In genomic region chr22:45306139-45306538, GRCh38 we compare ENCODE assay signal across 21 cellular contexts. TPM values are rescaled to one million over a fixed set of nuclear protein-coding genes. Genes with fewer than 3 reads are reported as not detected.
DNase-seq lines count a peak whose midpoint lies in the region; ATAC-seq, FAIRE-seq and TF ChIP-seq lines count a peak whose summit lies in the region.
"Had no signal": no experiment of that assay in that cellular context is flagged by ENCODE, and none has a peak within 500 bp of the region (broad histone marks: within the 10 kb centered on the region; RNA-seq: fewer than 3 reads in every experiment).

No MANE protein-coding gene starts in this region.

- TF ChIP-seq EP300 in transverse colon (IDR thresholded peaks at IDR 0.05; ENCODE audit: low read depth): no peak

- TF ChIP-seq CTCF in Caco-2 (IDR thresholded peaks at IDR 0.05; ENCODE audit: insufficient read depth in 1 of 2, low read depth in 1 of 2, low read length in 1 of 2, severe bottlenecking in 1 of 2, unreplicated experiment in 1 of 2) (no peak), hepatocyte (IDR thresholded peaks at IDR 0.05; ENCODE audit: poor library complexity) (no peak), transverse colon (IDR thresholded peaks at IDR 0.05) (no peak)

- H3K4me3 ChIP-seq in Caco-2 (ENCODE audit: low read depth, low read length) (no peak overlapping the region), hepatocyte (no peak overlapping the region), transverse colon (no peak overlapping the region), HAP-1 (no peak overlapping the region)
- H3K4me3 ChIP-seq: GM12878, GM23338 had no signal

- H3K4me1 ChIP-seq in Caco-2 (peaks cover 41% of the 10 kb centered on the region), hepatocyte (ENCODE audit: insufficient read depth) (peaks cover 22% of the 10 kb centered on the region), transverse colon (peaks cover 8 to 41% (median 26%) of the 10 kb centered on the region in 4 donors), HAP-1 (peaks cover 11% of the 10 kb centered on the region)

- in situ Hi-C loops in transverse colon (cut with MboI; ENCODE audit: low pct_ligation_motif_present in 1 of 4, low pct_unique_long_range_greater_than_20kb in 1 of 4, low sequenced_read_pairs in 3 of 4): no loop called here
- in situ Hi-C loops in HAP-1 (cut with MboI; ENCODE audit: low sequenced_read_pairs): no loop called here

- DNase-seq in Caco-2: no peak
- DNase-seq in T-helper 17 cell: no peak
- no peak for DNase-seq in hepatocyte (ENCODE audit: low spot score)
- DNase-seq in transverse colon: no peak
- no peak for DNase-seq in HAP-1 (ENCODE audit: low spot score in 2 of 2)
- DNase-seq in HTR-8/SVneo (ENCODE audit: insufficient read length, low spot score): no peak
- DNase-seq in 8988T: no peak
- DNase-seq: Calu3, DMS 273 treated with DMSO at 0.1 percent for 48 hours, DMS79, HCEC 1CT, HFFc6, IMR-90, KG1 had no signal

- no peaks in the 10 kb centered on the region for H3K36me3 ChIP-seq in Caco-2 (ENCODE audit: control insufficient read depth, insufficient read depth, low read length)
- H3K36me3 ChIP-seq in hepatocyte (replicated peaks; ENCODE audit: insufficient read depth, low read depth): no peaks in the 10 kb centered on the region
- H3K36me3 ChIP-seq in transverse colon: no peaks in the 10 kb centered on the region
- no peaks in the 10 kb centered on the region for H3K36me3 ChIP-seq in HAP-1 (replicated peaks)

- H3K9me3 Mint-ChIP-seq in Caco-2 (ENCODE audit: unreplicated experiment): no peaks in the 10 kb centered on the region
- H3K9me3 Mint-ChIP-seq: GM23338, HFFc6 had no signal

- CTCF ChIA-PET in Caco-2 (lab: Charles Lee): interaction anchor here (0.7 to 1.7 kb wide), 4 partner anchors 11 to 43 kb away, joined by 3 to 8 read pairs (median 4); no protein-coding TSS in a partner anchor

- H3K9me2 ChIP-seq in hepatocyte (replicated peaks; ENCODE audit: insufficient read depth): no peaks in the 10 kb centered on the region

- no peaks in the 10 kb centered on the region for H4K20me1 ChIP-seq in hepatocyte (ENCODE audit: insufficient read depth, poor library complexity, severe bottlenecking)

- no peaks in the 10 kb centered on the region for H3K27me3 Mint-ChIP-seq in Caco-2 (ENCODE audit: insufficient read depth, unreplicated experiment)
- no peaks in the 10 kb centered on the region for H3K27me3 Mint-ChIP-seq in T-helper 17 cell

- H3K27ac ChIP-seq in hepatocyte (peak overlapping the region; percentile 42), transverse colon (peak overlapping the region in 3 of 4 donors; percentile 52 to 69 (median 52))
- H3K27ac ChIP-seq: HL-60 had no signal

- H3K4me3 Mint-ChIP-seq in Caco-2 (ENCODE audit: unreplicated experiment) (peak overlapping the region; percentile 47), T-helper 17 cell (no peak overlapping the region)
- H3K4me3 Mint-ChIP-seq: GM23338, HFFc6 had no signal

- H3K27me3 ChIP-seq in Caco-2 (replicated peaks; ENCODE audit: control insufficient read depth, insufficient read depth, low read length) (no peaks in the 10 kb centered on the region), hepatocyte (no peaks in the 10 kb centered on the region), transverse colon (no peaks in the 10 kb centered on the region), HAP-1 (ENCODE audit: low read depth) (no peaks in the 10 kb centered on the region)

- POLR2A ChIA-PET in Caco-2 (lab: Charles Lee): interaction anchor here (0.5 to 1.4 kb wide), 4 partner anchors 11 to 569 kb away, joined by 3 to 8 read pairs (median 4); partner anchors contain the start of genes RIBC2 and SMC1B

- 93% methylated on average over 9 of the region's 9 CpGs for WGBS in hepatocyte (ENCODE audit: low lambda C conversion rate, missing lambda C conversion rate)
- 96% methylated on average over 9 of the region's 9 CpGs; no CpG with 5 or more reads in 1 of the 2 donors for WGBS in transverse colon (ENCODE audit: low coverage in 1 of 2), 2 donors

- FAIRE-seq in HTR-8/SVneo (lab: Jason Lieb, UNC): no peak
- FAIRE-seq: GM12878, GM18507 had no signal

- H3K4me1 Mint-ChIP-seq in Caco-2 (ENCODE audit: low read depth, unreplicated experiment): peaks cover 35% of the 10 kb centered on the region
- H3K4me1 Mint-ChIP-seq in T-helper 17 cell: peaks cover 17% of the 10 kb centered on the region

- H2AFZ ChIP-seq in hepatocyte: no peak overlapping the region
- H2AFZ ChIP-seq: GM23338 had no signal

- BruUV-seq in Caco-2 (replicated peaks; lab: Mats Ljungman, UMichigan): no TSS peak

- H3K4me2 ChIP-seq in hepatocyte: no peak overlapping the region
- H3K4me2 ChIP-seq: GM23338 had no signal

- intact Hi-C loops in Caco-2 (cut with micrococcal nuclease; ENCODE audit: unreplicated experiment): no loop called here
- intact Hi-C loops in transverse colon (cut with DNase I; ENCODE audit: low total_unique reads): no loop called here

- H3K27ac Mint-ChIP-seq in Caco-2 (ENCODE audit: unreplicated experiment): peak overlapping the region; percentile 80
- H3K27ac Mint-ChIP-seq in T-helper 17 cell: peak overlapping the region; percentile 54
- H3K27ac Mint-ChIP-seq: GM23338, HFFc6 had no signal

- ATAC-seq in T-helper 17 cell: no peak
- ATAC-seq: GM12878, GM23338 had no signal

- H3K36me3 Mint-ChIP-seq in Caco-2 (ENCODE audit: insufficient read depth, unreplicated experiment) (peaks cover 8% of the 10 kb centered on the region), T-helper 17 cell (ENCODE audit: low read depth) (no peaks in the 10 kb centered on the region)

- no peaks in the 10 kb centered on the region for H3K9me3 ChIP-seq in Caco-2
- no peaks in the 10 kb centered on the region for H3K9me3 ChIP-seq in T-helper 17 cell (ENCODE audit: control insufficient read depth, low read length, poor library complexity, severe bottlenecking)
- H3K9me3 ChIP-seq in hepatocyte (ENCODE audit: low read depth): no peaks in the 10 kb centered on the region
- no peaks in the 10 kb centered on the region for H3K9me3 ChIP-seq in transverse colon
- no peaks in the 10 kb centered on the region for H3K9me3 ChIP-seq in HAP-1

- peaks cover 12% of the 10 kb centered on the region for H3K79me2 ChIP-seq in hepatocyte

- TF ChIP-seq POLR2A in transverse colon (IDR thresholded peaks at IDR 0.05): no peak

RNA-seq across cellular contexts. Expression of gene FAM118A, which starts 3.6 kb away (rescaled TPM):
- total RNA-seq in Caco-2 (2022) (120 and 131 TPM in 2 replicates), T-helper 17 cell (100 to 1,000 TPM; 162 to 200 TPM), hepatocyte (65.7 and 94.2 TPM in 2 replicates), transverse colon (100 to 1,000 TPM in 2 of 4 donors, 10 to 100 TPM in 2; 46.0 to 424 (median 210) TPM)
- 193 and 289 TPM in 2 replicates for polyA plus RNA-seq in hepatocyte

RNA-seq across cellular contexts. Expression of gene UPK3A, which starts 21.4 kb away (rescaled TPM):
- total RNA-seq in Caco-2 (2022): 1.9 and 2.0 TPM in 2 replicates
- total RNA-seq in T-helper 17 cell: under 1 TPM in 1 of 2 donors, not detected in 1; 0.37 TPM
- total RNA-seq in hepatocyte: 14.4 and 14.9 TPM in 2 replicates
- 41.8 and 71.5 TPM in 2 replicates for polyA plus RNA-seq in hepatocyte
- under 1 TPM in 1 of 4 donors, not detected in 3; 0.79 TPM for total RNA-seq in transverse colon
- total RNA-seq: A673, Calu3, G401, GM12878, GM23338, HFFc6, IMR-90 had no signal
- polyA plus RNA-seq: BJ, GM12878, IMR-90 had no signal
